14 cellular contexts compared by ENCODE assay signal in genomic region chr14:35303149-35303548, GRCh38. TPM values are rescaled to one million over a fixed set of nuclear protein-coding genes. Genes with fewer than 3 reads are reported as not detected.
A peak's percentile ranks its signal among the peaks of the same experiment; 100 is the strongest.
DNase-seq lines count a peak whose midpoint lies in the region; ATAC-seq lines count a peak whose summit lies in the region.
"Had no signal": no experiment of that assay in that cellular context is flagged by ENCODE, and none has a peak within 500 bp of the region (broad histone marks: within the 10 kb centered on the region; RNA-seq: fewer than 3 reads in every experiment).

No MANE protein-coding gene starts in this region.

- peaks cover 32% of the 10 kb centered on the region for H3K36me3 Mint-ChIP-seq in activated CD4-positive, alpha-beta T cell treated with anti-CD3 and anti-CD28 coated beads, Interleukin-2, amount 10 ng/mL, durations not matched to agents 24 days and 14 days (ENCODE audit: low read depth)
- H3K36me3 Mint-ChIP-seq in activated CD4-positive, alpha-beta memory T cell treated with anti-CD3 and anti-CD28 coated beads, Interleukin-2, amount 10 ng/mL, durations not matched to agents 7 days and 5 days (ENCODE audit: low read depth): peaks cover 30% of the 10 kb centered on the region
- peaks cover 0 to 33% (median 4%) of the 10 kb centered on the region in 3 donors for H3K36me3 Mint-ChIP-seq in naive thymus-derived CD8-positive, alpha-beta T cell

- peak overlapping the region; percentile 90 for H3K27ac Mint-ChIP-seq in activated CD4-positive, alpha-beta T cell treated with anti-CD3 and anti-CD28 coated beads, Interleukin-2, amount 10 ng/mL, durations not matched to agents 24 days and 14 days
- H3K27ac Mint-ChIP-seq in activated CD4-positive, alpha-beta memory T cell treated with anti-CD3 and anti-CD28 coated beads, Interleukin-2, amount 10 ng/mL, durations not matched to agents 7 days and 5 days: peak overlapping the region; percentile 5
- H3K27ac Mint-ChIP-seq in naive thymus-derived CD8-positive, alpha-beta T cell: peak overlapping the region; percentile 59 to 95 (median 86)

- H3K27me3 Mint-ChIP-seq in activated CD4-positive, alpha-beta T cell treated with anti-CD3 and anti-CD28 coated beads, Interleukin-2, amount 10 ng/mL, durations not matched to agents 24 days and 14 days: no peaks in the 10 kb centered on the region
- H3K27me3 Mint-ChIP-seq in activated CD4-positive, alpha-beta memory T cell treated with anti-CD3 and anti-CD28 coated beads, Interleukin-2, amount 10 ng/mL, durations not matched to agents 7 days and 5 days: no peaks in the 10 kb centered on the region
- no peaks in the 10 kb centered on the region for H3K27me3 Mint-ChIP-seq in naive thymus-derived CD8-positive, alpha-beta T cell

- H3K9me3 Mint-ChIP-seq in activated CD4-positive, alpha-beta T cell treated with anti-CD3 and anti-CD28 coated beads, Interleukin-2, amount 10 ng/mL, durations not matched to agents 24 days and 14 days: no peaks in the 10 kb centered on the region
- no peaks in the 10 kb centered on the region for H3K9me3 Mint-ChIP-seq in activated CD4-positive, alpha-beta memory T cell treated with anti-CD3 and anti-CD28 coated beads, Interleukin-2, amount 10 ng/mL, durations not matched to agents 7 days and 5 days
- no peaks in the 10 kb centered on the region for H3K9me3 Mint-ChIP-seq in naive thymus-derived CD8-positive, alpha-beta T cell

- H3K4me3 Mint-ChIP-seq in activated CD4-positive, alpha-beta T cell treated with anti-CD3 and anti-CD28 coated beads, Interleukin-2, amount 10 ng/mL, durations not matched to agents 24 days and 14 days: peak overlapping the region; percentile 73
- no peak overlapping the region for H3K4me3 Mint-ChIP-seq in activated CD4-positive, alpha-beta memory T cell treated with anti-CD3 and anti-CD28 coated beads, Interleukin-2, amount 10 ng/mL, durations not matched to agents 7 days and 5 days
- H3K4me3 Mint-ChIP-seq in naive thymus-derived CD8-positive, alpha-beta T cell: peak overlapping the region in 6 of 10 donors; percentile 3 to 75 (median 62)

- POLR2A ChIA-PET in activated CD4-positive, alpha-beta memory T cell treated with anti-CD3 and anti-CD28 coated beads, Interleukin-2, amount 10 ng/mL, durations not matched to agents 7 days and 5 days (lab: Charles Lee): interaction anchor here (1.0 to 2.9 kb wide), 2 partner anchors 11 kb away, joined by 3 to 19 read pairs; partner anchors contain the start of gene PSMA6
- POLR2A ChIA-PET in naive thymus-derived CD8-positive, alpha-beta T cell (lab: Charles Lee): interaction anchor here (0.6 to 6.4 kb wide), 7 partner anchors 9 to 181 kb away, joined by 3 to 30 read pairs (median 5); partner anchors contain the start of genes NFKBIA, PPP2R3C, PRORP and PSMA6

- CTCF ChIA-PET in activated CD4-positive, alpha-beta memory T cell treated with anti-CD3 and anti-CD28 coated beads, Interleukin-2, amount 10 ng/mL, durations not matched to agents 7 days and 5 days (lab: Charles Lee): interaction anchor here (0.9 to 1.0 kb wide), 2 partner anchors 16 to 102 kb away, joined by 3 read pairs; no protein-coding TSS in a partner anchor

- peaks cover 44% of the 10 kb centered on the region for H3K4me1 Mint-ChIP-seq in activated CD4-positive, alpha-beta T cell treated with anti-CD3 and anti-CD28 coated beads, Interleukin-2, amount 10 ng/mL, durations not matched to agents 24 days and 14 days
- peaks cover 47% of the 10 kb centered on the region for H3K4me1 Mint-ChIP-seq in activated CD4-positive, alpha-beta memory T cell treated with anti-CD3 and anti-CD28 coated beads, Interleukin-2, amount 10 ng/mL, durations not matched to agents 7 days and 5 days
- H3K4me1 Mint-ChIP-seq in naive thymus-derived CD8-positive, alpha-beta T cell: peaks cover 32 to 68% (median 54%) of the 10 kb centered on the region in 4 donors

- DNase-seq in activated CD4-positive, alpha-beta T cell treated with anti-CD3 and anti-CD28 coated beads, Interleukin-2, amount 10 ng/mL, durations not matched to agents 24 days and 14 days: no peak
- DNase-seq in activated CD4-positive, alpha-beta T cell treated with anti-CD3 and anti-CD28 coated beads, Interleukin-2, amount 50 U/mL, for 1 hour: no peak
- DNase-seq in CD1c-positive myeloid dendritic cell (ENCODE audit: extremely low spot score): peak; percentile 40
- no peak for DNase-seq in activated CD4-positive, alpha-beta memory T cell treated with anti-CD3 and anti-CD28 coated beads, Interleukin-2, amount 10 ng/mL, durations not matched to agents 7 days and 5 days
- DNase-seq in naive thymus-derived CD8-positive, alpha-beta T cell: no peak
- DNase-seq in UCSD-AML1 (lab: John Stamatoyannopoulos, UW; ENCODE audit: unreplicated experiment): no peak
- no peak for DNase-seq in hippocampal formation (lab: John Stamatoyannopoulos, UW)
- DNase-seq in NCI-H82 (lab: John Stamatoyannopoulos, UW): no peak
- DNase-seq: C1 segment of cervical spinal cord, left colon, mucosa of descending colon, NCI-H2029, NCI-H524, PC-3 had no signal

- no peak for ATAC-seq in naive thymus-derived CD8-positive, alpha-beta T cell
- ATAC-seq: left colon, mucosa of descending colon, PC-3 had no signal

- intact Hi-C loops in activated CD4-positive, alpha-beta T cell treated with anti-CD3 and anti-CD28 coated beads, Interleukin-2, amount 10 ng/mL, durations not matched to agents 24 days and 14 days (cut with micrococcal nuclease): no loop called here

RNA-seq across cellular contexts. Expression of gene PSMA6, which starts 11.0 kb away (rescaled TPM):
- total RNA-seq in activated CD4-positive, alpha-beta T cell treated with anti-CD3 and anti-CD28 coated beads, Interleukin-2, amount 10 ng/mL, durations not matched to agents 24 days and 14 days: 501 and 522 TPM in 2 replicates
- total RNA-seq in activated CD4-positive, alpha-beta memory T cell treated with anti-CD3 and anti-CD28 coated beads, Interleukin-2, amount 10 ng/mL, durations not matched to agents 7 days and 5 days: 100 to 1,000 TPM; 235 to 242 TPM
- 100 to 1,000 TPM; 104 to 126 TPM for total RNA-seq in naive thymus-derived CD8-positive, alpha-beta T cell
- polyA plus RNA-seq in naive thymus-derived CD8-positive, alpha-beta T cell: 100 to 1,000 TPM; 256 to 378 (median 273) TPM

Comparison
In these comparisons a context has a peak if more than half of its experiments do, and no peak if none do; other contexts are left out.
1. H3K27ac Mint-ChIP-seq: peak in every context shown above with its lines; median percentile 90 in activated CD4-positive, alpha-beta T cell treated with anti-CD3 and anti-CD28 coated beads, Interleukin-2, amount 10 ng/mL, durations not matched to agents 24 days and 14 days; 86 in naive thymus-derived CD8-positive, alpha-beta T cell; 5 in activated CD4-positive, alpha-beta memory T cell treated with anti-CD3 and anti-CD28 coated beads, Interleukin-2, amount 10 ng/mL, durations not matched to agents 7 days and 5 days.